9 cellular contexts compared by ENCODE assay signal in the genomic region with DNA sequence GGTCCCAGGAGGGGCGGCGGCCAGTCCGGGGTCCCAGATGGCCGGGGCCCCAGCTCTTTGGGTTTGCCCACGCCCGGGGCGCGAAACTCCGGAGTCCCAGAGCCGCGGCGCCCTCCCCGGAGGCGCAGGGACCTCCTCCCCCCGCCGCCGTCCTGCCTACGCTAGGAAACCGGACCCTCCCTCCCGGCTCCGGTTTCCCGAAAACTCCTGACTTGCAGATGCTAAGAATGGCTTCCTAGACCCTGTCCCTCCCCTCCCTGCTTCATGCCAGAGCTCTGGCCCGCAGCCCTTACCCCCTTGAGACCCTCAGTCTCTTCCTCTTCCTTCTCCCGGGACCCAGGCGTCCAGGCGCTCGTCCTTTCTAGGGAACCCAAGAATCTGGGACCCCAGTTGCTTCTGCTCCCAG. TPM values are rescaled to one million over a fixed set of nuclear protein-coding genes. Genes with fewer than 3 reads are reported as not detected.
DNase-seq lines count a peak whose midpoint lies in the region; ATAC-seq and TF ChIP-seq lines count a peak whose summit lies in the region.
"Had no signal": no experiment of that assay in that cellular context is flagged by ENCODE, and none has a peak within 500 bp of the region (broad histone marks: within the 10 kb centered on the region; RNA-seq: fewer than 3 reads in every experiment).

No MANE protein-coding gene starts in this region.

- H3K9ac ChIP-seq in iPS-18a (ENCODE audit: low read length): peak overlapping the region; percentile 43

- no peak for TF ChIP-seq EP300 in suprapubic skin (IDR thresholded peaks at IDR 0.05)

- DNase-seq in heart left ventricle: peak in 1 of 5 donors; percentile 35
- no peak for DNase-seq in Right ventricle myocardium inferior (ENCODE audit: missing footprints)
- DNase-seq in activated B cell treated with CpG ODN at 0.5 μM for 24 hours: no peak
- no peak for DNase-seq in suprapubic skin (ENCODE audit: low spot score in 2 of 2)
- no peak for DNase-seq in HT-29 (ENCODE audit: low spot score)

- no peaks in the 10 kb centered on the region for H3K27me3 Mint-ChIP-seq in activated B cell treated with CpG ODN at 0.5 μM for 24 hours

- H3K4me1 ChIP-seq in heart left ventricle: peaks cover 0 to 30% (median 12%) of the 10 kb centered on the region in 12 donors
- H3K4me1 ChIP-seq in iPS-18a (ENCODE audit: control insufficient read depth, low read depth, low read length): no peaks in the 10 kb centered on the region
- H3K4me1 ChIP-seq in suprapubic skin: peaks cover 29% of the 10 kb centered on the region

- H3K36me3 Mint-ChIP-seq in activated B cell treated with CpG ODN at 0.5 μM for 24 hours (ENCODE audit: low read depth): peaks cover 21% of the 10 kb centered on the region

- ATAC-seq in heart left ventricle (peak in 1 of 4 donors; percentile 4), Right ventricle myocardium inferior (no peak), activated B cell treated with CpG ODN at 0.5 μM for 24 hours (ENCODE audit: low read depth) (peak; percentile 2), GM18498 (IDR thresholded peaks at IDR 0.05; ENCODE audit: unreplicated experiment) (no peak), GM19467 (IDR thresholded peaks at IDR 0.05; ENCODE audit: unreplicated experiment) (no peak)

- POLR2A ChIA-PET in activated B cell treated with CpG ODN at 0.5 μM for 24 hours (lab: Charles Lee): interaction anchor here (0.7 to 10.8 kb wide), 5 partner anchors 14 to 75 kb away, joined by 3 to 282 read pairs (median 4); partner anchors contain the start of genes EMC10, GARIN5A, POLD1 and SPIB

- H3K27me3 ChIP-seq in heart left ventricle (peaks cover 0 to 23% (median 11%) of the 10 kb centered on the region in 9 donors), iPS-18a (ENCODE audit: control insufficient read depth, insufficient read depth, low read length) (peaks cover 11% of the 10 kb centered on the region), suprapubic skin (peaks cover 41% of the 10 kb centered on the region)

- H3K27ac ChIP-seq in heart left ventricle: peak overlapping the region in 9 of 12 donors; percentile 18 to 90 (median 59)
- no peak overlapping the region for H3K27ac ChIP-seq in iPS-18a (ENCODE audit: low read length)
- H3K27ac ChIP-seq in suprapubic skin: peak overlapping the region; percentile 45

- no peaks in the 10 kb centered on the region for H3K9me3 ChIP-seq in heart left ventricle
- no peaks in the 10 kb centered on the region for H3K9me3 ChIP-seq in iPS-18a (ENCODE audit: control insufficient read depth, low read depth, low read length)
- H3K9me3 ChIP-seq in suprapubic skin: no peaks in the 10 kb centered on the region

- H3K9me3 Mint-ChIP-seq in activated B cell treated with CpG ODN at 0.5 μM for 24 hours: no peaks in the 10 kb centered on the region

- H3K36me3 ChIP-seq in heart left ventricle (no peaks in the 10 kb centered on the region), iPS-18a (ENCODE audit: control insufficient read depth, low read depth, low read length) (no peaks in the 10 kb centered on the region), suprapubic skin (no peaks in the 10 kb centered on the region)

- H3K4me3 ChIP-seq in heart left ventricle (peak overlapping the region; percentile 42 to 88 (median 65)), iPS-18a (ENCODE audit: low read length) (peak overlapping the region; percentile 60), suprapubic skin (peak overlapping the region; percentile 59)

- intact Hi-C loops in heart left ventricle (cut with DNase I): no loop called here
- intact Hi-C loops in Right ventricle myocardium inferior (cut with DNase I): loop anchor here (5.0 kb wide), 1 partner anchor 55 kb away; the partner anchor contains the start of gene NR1H2
- intact Hi-C loops in activated B cell treated with CpG ODN at 0.5 μM for 24 hours (cut with micrococcal nuclease): no loop called here

- TF ChIP-seq POLR2A in heart left ventricle (IDR thresholded peaks at IDR 0.05) (no peak), suprapubic skin (IDR thresholded peaks at IDR 0.05) (no peak)

- CTCF ChIA-PET in activated B cell treated with CpG ODN at 0.5 μM for 24 hours (lab: Charles Lee): no interaction called here

- peaks cover 95% of the 10 kb centered on the region for H3K4me1 Mint-ChIP-seq in activated B cell treated with CpG ODN at 0.5 μM for 24 hours

- peak overlapping the region; percentile 85 for H3K27ac Mint-ChIP-seq in activated B cell treated with CpG ODN at 0.5 μM for 24 hours

- WGBS in heart left ventricle, 4 donors: 1 to 3% (median 1%) methylated on average over 5 to 27 of the region's 27 CpGs
- WGBS in suprapubic skin: 0% methylated on average over 23 of the region's 27 CpGs

- H3K4me3 Mint-ChIP-seq in activated B cell treated with CpG ODN at 0.5 μM for 24 hours: peak overlapping the region; percentile 89

- TF ChIP-seq CTCF in heart left ventricle (IDR thresholded peaks at IDR 0.05) (no peak), activated B cell treated with CpG ODN at 0.5 μM for 24 hours (IDR thresholded peaks at IDR 0.05) (no peak), suprapubic skin (IDR thresholded peaks at IDR 0.05) (no peak)

RNA-seq across cellular contexts. Expression of gene MYBPC2, which starts 0.5 kb away (rescaled TPM):
- under 1 TPM in 3 of 9 donors, not detected in 6; 0.09 to 0.35 (median 0.28) TPM for total RNA-seq in heart left ventricle
- not detected for polyA plus RNA-seq in heart left ventricle
- total RNA-seq in Right ventricle myocardium inferior: 0.08 TPM
- 1.1 and 1.4 TPM in 2 replicates for total RNA-seq in activated B cell treated with CpG ODN at 0.5 μM for 24 hours
- under 1 TPM in 1 of 4 donors, not detected in 3; 0.29 TPM for total RNA-seq in suprapubic skin
- 0.05 TPM in 1 of 2 replicates, not detected in the other for total RNA-seq in HT-29 (2014; rRNA removed; shearing (Covaris generic))
- total RNA-seq: glomerular endothelial cell had no signal

RNA-seq across cellular contexts. Expression of gene SPIB, which starts 13.5 kb away (rescaled TPM):
- total RNA-seq in heart left ventricle (under 1 TPM in 2 of 9 donors, not detected in 7; 0.16 to 0.53 TPM), Right ventricle myocardium inferior (not detected), activated B cell treated with CpG ODN at 0.5 μM for 24 hours (280 and 324 TPM in 2 replicates), suprapubic skin (not detected)
- polyA plus RNA-seq in heart left ventricle: under 1 TPM in 1 of 2 donors, not detected in 1; 0.10 TPM
- not detected in 2 replicates for total RNA-seq in HT-29 (2014; rRNA removed; shearing (Covaris generic))
- total RNA-seq: glomerular endothelial cell had no signal

RNA-seq across cellular contexts. Expression of gene EMC10, which starts 44.1 kb away (rescaled TPM):
- total RNA-seq in heart left ventricle: 100 to 1,000 TPM in 4 of 9 donors, 10 to 100 TPM in 5; 72.8 to 138 (median 91.1) TPM
- polyA plus RNA-seq in heart left ventricle: 100 to 1,000 TPM in 1 of 2 donors, 10 to 100 TPM in 1; 95.3 to 108 TPM
- 78.0 TPM for total RNA-seq in Right ventricle myocardium inferior
- 70.8 and 72.1 TPM in 2 replicates for total RNA-seq in activated B cell treated with CpG ODN at 0.5 μM for 24 hours
- total RNA-seq in suprapubic skin: 10 to 100 TPM; 34.9 to 77.2 (median 71.1) TPM
- 324 and 336 TPM in 2 replicates for total RNA-seq in HT-29 (2014; rRNA removed; shearing (Covaris generic))

RNA-seq across cellular contexts. Expression of gene GARIN5A, which starts 44.4 kb away (rescaled TPM):
- total RNA-seq in heart left ventricle (1 to 10 TPM in 6 of 9 donors, under 1 TPM in 3; 0.51 to 6.4 (median 1.6) TPM), Right ventricle myocardium inferior (2.2 TPM), activated B cell treated with CpG ODN at 0.5 μM for 24 hours (0.29 and 0.67 TPM in 2 replicates), suprapubic skin (1 to 10 TPM in 3 of 4 donors, not detected in 1; 3.9 to 5.0 (median 4.2) TPM)
- 1 to 10 TPM; 1.1 to 3.0 TPM for polyA plus RNA-seq in heart left ventricle
- 2.8 and 6.5 TPM in 2 replicates for total RNA-seq in HT-29 (2014; rRNA removed; shearing (Covaris generic))
- total RNA-seq: glomerular endothelial cell had no signal

RNA-seq across cellular contexts. Expression of gene POLD1, which starts 48.1 kb away (rescaled TPM):
- 10 to 100 TPM in 4 of 9 donors, 1 to 10 TPM in 5; 6.1 to 18.0 (median 9.0) TPM for total RNA-seq in heart left ventricle
- polyA plus RNA-seq in heart left ventricle: 10 to 100 TPM in 1 of 2 donors, 1 to 10 TPM in 1; 9.6 to 12.1 TPM
- total RNA-seq in Right ventricle myocardium inferior: 10.8 TPM
- 58.8 and 65.5 TPM in 2 replicates for total RNA-seq in activated B cell treated with CpG ODN at 0.5 μM for 24 hours
- 10 to 100 TPM; 17.2 to 26.9 (median 21.5) TPM for total RNA-seq in suprapubic skin
- 256 and 257 TPM in 2 replicates for total RNA-seq in HT-29 (2014; rRNA removed; shearing (Covaris generic))

Comparison
In these comparisons a context has a peak if more than half of its experiments do, and no peak if none do; other contexts are left out.
1. RNA of gene SPIB, which starts 13.5 kb away (total RNA-seq): 280 to 324 TPM in activated B cell treated with CpG ODN at 0.5 μM for 24 hours; not detected in Right ventricle myocardium inferior (single experiment), 0.16 to 0.53 TPM in heart left ventricle, not detected in suprapubic skin and not detected in HT-29; every median in the first group is over 100 times any median in the second.
2. Peak in every context shown above with its lines, with median percentiles within 50 percentile points of each other: H3K4me3 ChIP-seq.